17 cellular contexts compared by ENCODE assay signal in the genomic region with DNA sequence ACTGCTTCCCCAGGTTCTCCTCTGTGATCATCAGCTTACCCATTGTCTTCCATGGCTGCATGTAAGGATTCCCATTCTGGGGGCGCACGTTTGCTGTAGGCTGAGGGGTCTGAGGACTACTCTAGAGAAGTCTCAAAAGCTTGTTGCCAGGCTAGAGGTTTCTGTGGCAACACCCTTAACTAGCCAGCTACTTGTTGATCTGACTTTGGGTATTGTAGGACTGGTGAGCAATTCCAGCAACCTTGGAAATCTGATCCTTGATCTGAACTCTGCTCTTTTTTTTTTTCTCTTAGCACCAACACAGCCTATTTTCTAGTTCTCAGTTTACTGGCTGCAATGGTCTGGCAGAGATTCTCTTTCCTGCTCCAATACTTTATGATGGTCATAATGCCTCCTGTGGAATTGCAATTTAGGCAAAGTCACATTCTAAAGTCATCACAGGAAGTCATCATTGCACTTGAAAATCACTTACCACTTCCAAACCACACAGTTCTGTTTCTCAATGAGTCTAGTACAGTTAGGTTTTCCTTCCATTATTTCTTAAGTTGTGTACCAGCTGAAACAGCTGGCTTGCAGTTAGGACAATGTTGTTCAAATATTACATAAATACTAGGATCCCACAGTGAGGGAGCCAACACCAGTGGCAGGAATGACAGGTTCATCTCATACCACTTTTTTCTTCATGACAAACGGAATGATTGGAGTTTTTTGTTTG.
"Had no signal": no experiment of that assay in that cellular context is flagged by ENCODE, and none has a peak within 500 bp of the region (broad histone marks: within the 10 kb centered on the region; RNA-seq: fewer than 3 reads in every experiment).

No MANE protein-coding gene starts in this region.

- H3K27ac Mint-ChIP-seq: activated naive CD4-positive, alpha-beta T cell treated with anti-CD3 and anti-CD28 coated beads, Interleukin-2, amount 50 U/mL, for 24 hours; stimulated activated naive B cell treated with anti-CD40 and anti-IgM and Interleukin-4, amounts not matched to agents 10 μg/mL and 1 μg/mL and 100 μg/mL, for 72 hours; T-helper 1 cell treated with Interleukin-12 subunit alpha and Interleukin-12 subunit beta and Interleukin-4 antibody, amounts not matched to agents 30 μg/mL and 1 μg/mL, for 36 hours had no signal

- H3K4me3 Mint-ChIP-seq: activated naive CD4-positive, alpha-beta T cell treated with anti-CD3 and anti-CD28 coated beads, Interleukin-2, amount 50 U/mL, for 24 hours; immature natural killer cell; neural crest cell; stimulated activated naive B cell treated with anti-CD40 and anti-IgM and Interleukin-4, amounts not matched to agents 10 μg/mL and 1 μg/mL and 100 μg/mL, for 72 hours; T-helper 1 cell treated with Interleukin-12 subunit alpha and Interleukin-12 subunit beta and Interleukin-4 antibody, amounts not matched to agents 30 μg/mL and 1 μg/mL, for 36 hours had no signal

- H3K36me3 ChIP-seq: ascending aorta, breast epithelium, ovary, thyroid gland had no signal

- H3K27ac ChIP-seq: ascending aorta, breast epithelium, coronary artery, ovary, sigmoid colon, spleen, thyroid gland had no signal

- H3K27me3 ChIP-seq: ascending aorta, breast epithelium, ovary, sigmoid colon, spleen, thyroid gland had no signal

- H3K4me1 Mint-ChIP-seq: immature natural killer cell, neural crest cell had no signal

- H3K9me3 ChIP-seq: ascending aorta, breast epithelium, ovary, sigmoid colon, spleen, thyroid gland had no signal

- H3K27me3 Mint-ChIP-seq: activated naive CD4-positive, alpha-beta T cell treated with anti-CD3 and anti-CD28 coated beads, Interleukin-2, amount 50 U/mL, for 24 hours; stimulated activated naive B cell treated with anti-CD40 and anti-IgM and Interleukin-4, amounts not matched to agents 10 μg/mL and 1 μg/mL and 100 μg/mL, for 72 hours had no signal

- ATAC-seq: stimulated activated naive B cell treated with anti-CD40 and anti-IgM and Interleukin-4, amounts not matched to agents 10 μg/mL and 1 μg/mL and 100 μg/mL, for 72 hours had no signal

- H3K9me3 Mint-ChIP-seq: activated naive CD4-positive, alpha-beta T cell treated with anti-CD3 and anti-CD28 coated beads, Interleukin-2, amount 50 U/mL, for 24 hours; immature natural killer cell; neural crest cell; T-helper 1 cell treated with Interleukin-12 subunit alpha and Interleukin-12 subunit beta and Interleukin-4 antibody, amounts not matched to agents 30 μg/mL and 1 μg/mL, for 36 hours had no signal

- DNase-seq: activated CD4-positive, alpha-beta T cell treated with anti-CD3 and anti-CD28 coated beads, Interleukin-2, amount 50 U/mL, for 1 hour; activated CD4-positive, CD25-positive, alpha-beta regulatory T cell treated with anti-CD3 and anti-CD28 coated beads, Interleukin-2, amount 50 U/mL, for 72 hours; activated gamma-delta T cell; immature natural killer cell; kidney glomerular epithelial cell; mesendoderm; ovary; sigmoid colon; spleen; stimulated activated naive B cell treated with anti-CD40 and anti-IgM and Interleukin-4, amounts not matched to agents 10 μg/mL and 1 μg/mL and 100 μg/mL, for 72 hours; thyroid gland had no signal

- H3K4me1 ChIP-seq: ascending aorta, breast epithelium, sigmoid colon, spleen had no signal

- H3K4me3 ChIP-seq: ascending aorta, breast epithelium, coronary artery, ovary, sigmoid colon, spleen, thyroid gland had no signal
